Comparison of ENCODE assay signal across 8 cellular contexts in the genomic region with DNA sequence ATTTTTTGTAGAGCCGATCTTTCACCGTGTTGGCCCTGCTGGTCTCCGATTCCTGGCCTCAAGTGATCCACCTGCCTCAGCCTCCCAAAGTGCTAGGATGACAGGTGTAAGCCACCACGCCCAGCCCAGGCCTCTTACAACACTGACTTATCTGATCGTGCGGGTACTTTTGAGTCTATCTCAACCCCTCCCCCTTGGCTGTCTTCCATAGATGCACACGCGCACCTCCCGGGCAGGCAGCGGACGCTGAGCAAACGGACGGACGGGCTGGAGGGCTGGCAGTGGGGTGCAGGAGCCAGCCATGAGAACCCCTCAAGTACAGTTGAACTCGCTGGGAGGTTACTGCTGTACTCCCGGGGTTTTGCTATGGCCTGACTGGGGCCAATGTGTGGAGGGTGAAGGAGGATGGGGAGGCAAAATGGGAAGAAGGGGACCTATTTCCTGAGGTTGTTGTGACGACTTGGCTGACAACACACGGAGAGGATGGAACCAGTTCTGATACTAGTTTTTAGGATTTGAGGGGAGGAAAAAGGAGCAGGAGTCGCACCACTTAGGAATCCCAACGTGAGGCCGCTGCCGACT. TPM values are rescaled to one million over a fixed set of nuclear protein-coding genes. Genes with fewer than 3 reads are reported as not detected.
DNase-seq lines count a peak whose midpoint lies in the region; ATAC-seq and TF ChIP-seq lines count a peak whose summit lies in the region.

No MANE protein-coding gene starts in this region.

- POLR2A ChIA-PET in activated CD4-positive, alpha-beta T cell treated with anti-CD3 and anti-CD28 coated beads, Interleukin-2, amount 10 ng/mL, durations not matched to agents 7 days and 5 days (lab: Charles Lee) = no interaction called here

- H3K27ac ChIP-seq in upper lobe of right lung = peak overlapping the region; percentile 99

- peaks cover 3% of the 10 kb centered on the region for H3K27me3 Mint-ChIP-seq in activated CD4-positive, alpha-beta T cell treated with anti-CD3 and anti-CD28 coated beads, Interleukin-2, amount 10 ng/mL, durations not matched to agents 7 days and 5 days
- peaks cover 3 to 7% of the 10 kb centered on the region in 2 donors for H3K27me3 Mint-ChIP-seq in natural killer cell (ENCODE audit: low read depth in 2 of 2)

- H3K4me3 Mint-ChIP-seq in activated CD4-positive, alpha-beta T cell treated with anti-CD3 and anti-CD28 coated beads, Interleukin-2, amount 10 ng/mL, durations not matched to agents 7 days and 5 days = peak overlapping the region; percentile 82
- H3K4me3 Mint-ChIP-seq in natural killer cell = peak overlapping the region; percentile 86

- no peaks in the 10 kb centered on the region for H3K9me3 ChIP-seq in upper lobe of right lung

- TF ChIP-seq CTCF in epithelial cell of esophagus (IDR thresholded peaks at IDR 0.05; ENCODE audit: insufficient read depth, low read depth, low read length, missing control alignments) (no peak), natural killer cell (IDR thresholded peaks at IDR 0.05) (no peak), upper lobe of right lung (IDR thresholded peaks at IDR 0.05) (no peak)

- H3K9me3 Mint-ChIP-seq in activated CD4-positive, alpha-beta T cell treated with anti-CD3 and anti-CD28 coated beads, Interleukin-2, amount 10 ng/mL, durations not matched to agents 7 days and 5 days = peaks cover 3% of the 10 kb centered on the region
- no peaks in the 10 kb centered on the region for H3K9me3 Mint-ChIP-seq in natural killer cell

- DNase-seq in HUDEP-2 (lab: John Stamatoyannopoulos, UW; ENCODE audit: unreplicated experiment in 76 of 76) (peak in 72 of 76 experiments; percentile 26 to 87 (median 67)), epithelial cell of esophagus (ENCODE audit: low read depth) (peak; percentile 65), natural killer cell (peak; percentile 31), upper lobe of right lung (peak; percentile 80), foreskin melanocyte (no peak)
- DNase-seq in activated CD4-positive, alpha-beta T cell treated with anti-CD3 and anti-CD28 coated beads, Interleukin-2, amount 10 ng/mL, durations not matched to agents 7 days and 5 days = peak; percentile 36

- H3K36me3 Mint-ChIP-seq in activated CD4-positive, alpha-beta T cell treated with anti-CD3 and anti-CD28 coated beads, Interleukin-2, amount 10 ng/mL, durations not matched to agents 7 days and 5 days (ENCODE audit: low read depth) = peaks cover 34% of the 10 kb centered on the region
- H3K36me3 Mint-ChIP-seq in natural killer cell = no peaks in the 10 kb centered on the region

- H3K4me1 Mint-ChIP-seq in activated CD4-positive, alpha-beta T cell treated with anti-CD3 and anti-CD28 coated beads, Interleukin-2, amount 10 ng/mL, durations not matched to agents 7 days and 5 days = peaks cover 59% of the 10 kb centered on the region
- H3K4me1 Mint-ChIP-seq in natural killer cell = peaks cover 62 to 66% of the 10 kb centered on the region in 2 donors

- CTCF ChIA-PET in activated CD4-positive, alpha-beta T cell treated with anti-CD3 and anti-CD28 coated beads, Interleukin-2, amount 10 ng/mL, durations not matched to agents 7 days and 5 days (lab: Charles Lee) = interaction anchor here (0.6 to 1.1 kb wide), 8 partner anchors 12 to 525 kb away, joined by 3 to 7 read pairs (median 4); no protein-coding TSS in a partner anchor

- peak overlapping the region; percentile 82 for H3K27ac Mint-ChIP-seq in activated CD4-positive, alpha-beta T cell treated with anti-CD3 and anti-CD28 coated beads, Interleukin-2, amount 10 ng/mL, durations not matched to agents 7 days and 5 days
- peak overlapping the region; percentile 82 to 90 for H3K27ac Mint-ChIP-seq in natural killer cell

- H3K4me3 ChIP-seq in epithelial cell of esophagus (ENCODE audit: low read length) (peak overlapping the region; percentile 73), upper lobe of right lung (peak overlapping the region; percentile 98)

- peak; percentile 22 for TF ChIP-seq POLR2A in GM10847 (IDR thresholded peaks at IDR 0.05; ENCODE audit: extremely low read depth, insufficient read length)

- no peaks in the 10 kb centered on the region for H3K27me3 ChIP-seq in upper lobe of right lung

- H3K36me3 ChIP-seq in upper lobe of right lung = no peaks in the 10 kb centered on the region

- intact Hi-C loops in natural killer cell (cut with micrococcal nuclease) (loop anchor here (1.0 to 5.0 kb wide), 6 partner anchors 53 to 557 kb away; a partner anchor contains a TSS), upper lobe of right lung (cut with DNase I) (no loop called here)

- peak in 1 of 3 donors; percentile 18 for ATAC-seq in natural killer cell
- peak; percentile 16 for ATAC-seq in upper lobe of right lung
- no peak for ATAC-seq in HG02870 (IDR thresholded peaks at IDR 0.05; ENCODE audit: unreplicated experiment)

- peaks cover 29% of the 10 kb centered on the region for H3K4me1 ChIP-seq in upper lobe of right lung

RNA-seq across cellular contexts. Expression of a gene that starts 1.0 kb away (rescaled TPM):
- total RNA-seq in activated CD4-positive, alpha-beta T cell treated with anti-CD3 and anti-CD28 coated beads, Interleukin-2, amount 10 ng/mL, durations not matched to agents 7 days and 5 days = 10 to 100 TPM; 22.5 to 29.2 TPM
- total RNA-seq in natural killer cell (10 to 100 TPM; 27.4 to 34.0 (median 28.6) TPM), upper lobe of right lung (33.2 TPM)
